Comparison of ENCODE assay signal across 8 cellular contexts in genomic region chr10:37268266-37268665, GRCh38.
"Had no signal": no experiment of that assay in that cellular context is flagged by ENCODE, and none has a peak within 500 bp of the region (broad histone marks: within the 10 kb centered on the region; RNA-seq: fewer than 3 reads in every experiment).

No MANE protein-coding gene starts in this region.

- H3K36me3 Mint-ChIP-seq: IgD-negative memory B cell had no signal

- FAIRE-seq: HepG2, HTR-8/SVneo, K562 had no signal

- H3K27me3 Mint-ChIP-seq: IgD-negative memory B cell had no signal

- H3K27ac Mint-ChIP-seq: IgD-negative memory B cell had no signal

- DNase-seq: IMR-90, KBM-7, KG1 had no signal

- H3K4me3 Mint-ChIP-seq: IgD-negative memory B cell had no signal

- H3K4me1 Mint-ChIP-seq: IgD-negative memory B cell had no signal

- H3K4me3 ChIP-seq: K562 had no signal

- ATAC-seq: HepG2, K562 had no signal

- H3K27ac ChIP-seq: HL-60 had no signal
